In genomic region chr2:223720367-223720766, GRCh38 we compare ENCODE assay signal across 12 cellular contexts.
"Had no signal": no experiment of that assay in that cellular context is flagged by ENCODE, and none has a peak within 500 bp of the region (broad histone marks: within the 10 kb centered on the region; RNA-seq: fewer than 3 reads in every experiment).

No MANE protein-coding gene starts in this region.

- H3K4me1 ChIP-seq: pancreas had no signal

- H3K4me3 ChIP-seq: coronary artery, left ventricle myocardium inferior, mucosa of descending colon, pancreas, sigmoid colon, spleen, thyroid gland had no signal

- H3K9me3 ChIP-seq: pancreas, sigmoid colon, thyroid gland had no signal

- H3K27me3 ChIP-seq: foreskin keratinocyte, pancreas, sigmoid colon, spleen, thyroid gland had no signal

- ATAC-seq: foreskin keratinocyte; mucosa of descending colon; naive thymus-derived CD4-positive, alpha-beta T cell; pancreas had no signal

- H3K36me3 ChIP-seq: left ventricle myocardium inferior, pancreas, sigmoid colon, spleen, thyroid gland had no signal

- H3K27ac ChIP-seq: coronary artery, foreskin keratinocyte, left ventricle myocardium inferior, pancreas, sigmoid colon, spleen, thyroid gland had no signal

- DNase-seq: activated CD4-positive, CD25-positive, alpha-beta regulatory T cell treated with anti-CD3 and anti-CD28 coated beads, Interleukin-2, amount 50 U/mL, for 72 hours; activated naive CD8-positive, alpha-beta T cell treated with anti-CD3 and anti-CD28 coated beads for 36 hours; effector CD4-positive, alpha-beta T cell; foreskin keratinocyte; left ventricle myocardium inferior; mucosa of descending colon; naive thymus-derived CD4-positive, alpha-beta T cell; pancreas; sigmoid colon; spleen; thyroid gland had no signal
